Comparison of ENCODE assay signal across 1 cellular context in genomic region chr19:34888091-34888490, GRCh38.
TF ChIP-seq lines count a peak whose summit lies in the region.

No MANE protein-coding gene starts in this region.

TF ChIP-seq in H1, 55 proteins besides CTCF, POLR2A, EP300 and RAD21 (continued from another document):
- TF ChIP-seq GTF2F1 (IDR thresholded peaks at IDR 0.05; ENCODE audit: borderline replicate concordance, low read depth, low read length) = no peak
- no peak for TF ChIP-seq EZH2 (IDR thresholded peaks at IDR 0.05; ENCODE audit: low read depth, low read length, severe bottlenecking)
- TF ChIP-seq CEBPB (IDR thresholded peaks at IDR 0.05; ENCODE audit: low read depth, low read length) = no peak
- TF ChIP-seq CBX8 (IDR thresholded peaks at IDR 0.05; ENCODE audit: borderline replicate concordance, low read depth, low read length) = no peak
- no peak for TF ChIP-seq YY1 (IDR thresholded peaks at IDR 0.05; ENCODE audit: low read depth, low read length)
- no peak for TF ChIP-seq RXRA (IDR thresholded peaks at IDR 0.05; ENCODE audit: insufficient read depth, low read depth, low read length)
- no peak for TF ChIP-seq RBBP5 (IDR thresholded peaks at IDR 0.05; ENCODE audit: borderline replicate concordance, low read depth, low read length)
- no peak for TF ChIP-seq TEAD4 (IDR thresholded peaks at IDR 0.05; ENCODE audit: low read depth, low read length)
- TF ChIP-seq POLR2AphosphoS5 (IDR thresholded peaks at IDR 0.05; ENCODE audit: low read depth, low read length) = no peak
